Comparison of ENCODE assay signal across 10 cellular contexts in genomic region chr10:72075184-72076115, GRCh38. TPM values are rescaled to one million over a fixed set of nuclear protein-coding genes. Genes with fewer than 3 reads are reported as not detected.
DNase-seq lines count a peak whose midpoint lies in the region; ATAC-seq and TF ChIP-seq lines count a peak whose summit lies in the region.
"Had no signal": no experiment of that assay in that cellular context is flagged by ENCODE, and none has a peak within 500 bp of the region (broad histone marks: within the 10 kb centered on the region; RNA-seq: fewer than 3 reads in every experiment).

No MANE protein-coding gene starts in this region.

- CTCF ChIA-PET in activated CD8-positive, alpha-beta T cell treated with anti-CD3 and anti-CD28 coated beads for 36 hours (lab: Charles Lee), result interaction anchor here (0.8 to 2.4 kb wide), 4 partner anchors 26 to 262 kb away, joined by 3 to 17 read pairs (median 6); no protein-coding TSS in a partner anchor

- H3K36me3 Mint-ChIP-seq in activated CD8-positive, alpha-beta T cell treated with anti-CD3 and anti-CD28 coated beads for 36 hours (ENCODE audit: low read depth), result peaks cover 63% of the 10 kb centered on the region
- H3K36me3 Mint-ChIP-seq in effector memory CD8-positive, alpha-beta T cell (ENCODE audit: insufficient read depth), result peaks cover 98% of the 10 kb centered on the region

- ATAC-seq in activated CD8-positive, alpha-beta T cell treated with anti-CD3 and anti-CD28 coated beads for 36 hours, result peak; percentile 46
- ATAC-seq in effector memory CD8-positive, alpha-beta T cell (replicated peaks), result no peak
- ATAC-seq in stimulated activated naive CD8-positive, alpha-beta T cell treated with anti-CD3 and anti-CD28 coated beads, Interleukin-15, Interleukin-2, amounts not matched to agents 100 U/mL and 50 U/mL, for 24 hours, result peak; percentile 52
- ATAC-seq in GM18505 (IDR thresholded peaks at IDR 0.05; ENCODE audit: unreplicated experiment) (no peak), GM18909 (IDR thresholded peaks at IDR 0.05; ENCODE audit: poor library complexity, unreplicated experiment) (no peak)

- no peak for TF ChIP-seq CTCF in activated CD8-positive, alpha-beta T cell treated with anti-CD3 and anti-CD28 coated beads for 36 hours (IDR thresholded peaks at IDR 0.05)

- peak overlapping the region; percentile 50 for H3K4me3 Mint-ChIP-seq in activated CD8-positive, alpha-beta T cell treated with anti-CD3 and anti-CD28 coated beads for 36 hours
- peak overlapping the region; percentile 76 to 94 for H3K4me3 Mint-ChIP-seq in effector memory CD8-positive, alpha-beta T cell

- H3K27ac Mint-ChIP-seq in activated CD8-positive, alpha-beta T cell treated with anti-CD3 and anti-CD28 coated beads for 36 hours, result peak overlapping the region; percentile 85
- H3K27ac Mint-ChIP-seq in effector memory CD8-positive, alpha-beta T cell, result peak overlapping the region; percentile 48 to 99

- intact Hi-C loops in activated CD8-positive, alpha-beta T cell treated with anti-CD3 and anti-CD28 coated beads for 36 hours (cut with micrococcal nuclease), result no loop called here

- H3K27me3 Mint-ChIP-seq in activated CD8-positive, alpha-beta T cell treated with anti-CD3 and anti-CD28 coated beads for 36 hours, result no peaks in the 10 kb centered on the region
- H3K27me3 Mint-ChIP-seq in effector memory CD8-positive, alpha-beta T cell, result no peaks in the 10 kb centered on the region

- POLR2A ChIA-PET in activated CD8-positive, alpha-beta T cell treated with anti-CD3 and anti-CD28 coated beads for 36 hours (lab: Charles Lee), result interaction anchor here (0.6 to 1.6 kb wide), 6 partner anchors 13 to 253 kb away, joined by 3 to 10 read pairs (median 4); partner anchors contain the start of genes ANAPC16 and SPOCK2

- peaks cover 88% of the 10 kb centered on the region for H3K4me1 Mint-ChIP-seq in activated CD8-positive, alpha-beta T cell treated with anti-CD3 and anti-CD28 coated beads for 36 hours (ENCODE audit: low read depth)
- peaks cover 66 to 77% of the 10 kb centered on the region in 2 donors for H3K4me1 Mint-ChIP-seq in effector memory CD8-positive, alpha-beta T cell (ENCODE audit: low read depth in 2 of 2)

- peaks cover 1% of the 10 kb centered on the region for H3K9me3 Mint-ChIP-seq in activated CD8-positive, alpha-beta T cell treated with anti-CD3 and anti-CD28 coated beads for 36 hours
- H3K9me3 Mint-ChIP-seq in effector memory CD8-positive, alpha-beta T cell, result no peaks in the 10 kb centered on the region

- DNase-seq in stimulated activated CD4-positive, alpha-beta T cell treated with anti-CD3 and anti-CD28 coated beads, Interleukin-2, amount 100 ng/mL, for 4 hours (ENCODE audit: low read depth), result peak; percentile 39
- no peak for DNase-seq in stimulated activated CD4-positive, alpha-beta T cell treated with anti-CD3 and anti-CD28 coated beads, Interleukin-12 subunit alpha, Interleukin-12 subunit beta, amount 100 ng/mL, for 4 hours
- DNase-seq in activated CD8-positive, alpha-beta T cell treated with anti-CD3 and anti-CD28 coated beads for 36 hours, result peak; percentile 72
- peak in 1 of 3 experiments; percentile 1 for DNase-seq in effector memory CD8-positive, alpha-beta T cell
- peak; percentile 66 for DNase-seq in stimulated activated naive CD8-positive, alpha-beta T cell treated with anti-CD3 and anti-CD28 coated beads, Interleukin-15, Interleukin-2, amounts not matched to agents 100 U/mL and 50 U/mL, for 24 hours
- DNase-seq in EL, result no peak
- DNase-seq: caudate nucleus, uterus had no signal

- TF ChIP-seq POLR2A in GM18505 (IDR thresholded peaks at IDR 0.05; ENCODE audit: borderline replicate concordance, extremely low read depth, insufficient read depth, insufficient read length), result no peak

RNA-seq across cellular contexts. Expression of gene SPOCK2, which starts 12.9 kb away (rescaled TPM):
- total RNA-seq in activated CD8-positive, alpha-beta T cell treated with anti-CD3 and anti-CD28 coated beads for 36 hours, result 100 to 1,000 TPM; 134 to 135 TPM

Comparison
In these comparisons a context has a peak if more than half of its experiments do, and no peak if none do; other contexts are left out.
1. DNase-seq: peak in stimulated activated CD4-positive, alpha-beta T cell treated with anti-CD3 and anti-CD28 coated beads, Interleukin-2, amount 100 ng/mL, for 4 hours (single experiment), activated CD8-positive, alpha-beta T cell treated with anti-CD3 and anti-CD28 coated beads for 36 hours (single experiment) and stimulated activated naive CD8-positive, alpha-beta T cell treated with anti-CD3 and anti-CD28 coated beads, Interleukin-15, Interleukin-2, amounts not matched to agents 100 U/mL and 50 U/mL, for 24 hours (single experiment); none in stimulated activated CD4-positive, alpha-beta T cell treated with anti-CD3 and anti-CD28 coated beads, Interleukin-12 subunit alpha, Interleukin-12 subunit beta, amount 100 ng/mL, for 4 hours (single experiment) and EL (single experiment).
2. ATAC-seq: peak in activated CD8-positive, alpha-beta T cell treated with anti-CD3 and anti-CD28 coated beads for 36 hours (single experiment) and stimulated activated naive CD8-positive, alpha-beta T cell treated with anti-CD3 and anti-CD28 coated beads, Interleukin-15, Interleukin-2, amounts not matched to agents 100 U/mL and 50 U/mL, for 24 hours (single experiment); none in effector memory CD8-positive, alpha-beta T cell (single experiment), GM18505 (single experiment) and GM18909 (single experiment).